In the genomic region with DNA sequence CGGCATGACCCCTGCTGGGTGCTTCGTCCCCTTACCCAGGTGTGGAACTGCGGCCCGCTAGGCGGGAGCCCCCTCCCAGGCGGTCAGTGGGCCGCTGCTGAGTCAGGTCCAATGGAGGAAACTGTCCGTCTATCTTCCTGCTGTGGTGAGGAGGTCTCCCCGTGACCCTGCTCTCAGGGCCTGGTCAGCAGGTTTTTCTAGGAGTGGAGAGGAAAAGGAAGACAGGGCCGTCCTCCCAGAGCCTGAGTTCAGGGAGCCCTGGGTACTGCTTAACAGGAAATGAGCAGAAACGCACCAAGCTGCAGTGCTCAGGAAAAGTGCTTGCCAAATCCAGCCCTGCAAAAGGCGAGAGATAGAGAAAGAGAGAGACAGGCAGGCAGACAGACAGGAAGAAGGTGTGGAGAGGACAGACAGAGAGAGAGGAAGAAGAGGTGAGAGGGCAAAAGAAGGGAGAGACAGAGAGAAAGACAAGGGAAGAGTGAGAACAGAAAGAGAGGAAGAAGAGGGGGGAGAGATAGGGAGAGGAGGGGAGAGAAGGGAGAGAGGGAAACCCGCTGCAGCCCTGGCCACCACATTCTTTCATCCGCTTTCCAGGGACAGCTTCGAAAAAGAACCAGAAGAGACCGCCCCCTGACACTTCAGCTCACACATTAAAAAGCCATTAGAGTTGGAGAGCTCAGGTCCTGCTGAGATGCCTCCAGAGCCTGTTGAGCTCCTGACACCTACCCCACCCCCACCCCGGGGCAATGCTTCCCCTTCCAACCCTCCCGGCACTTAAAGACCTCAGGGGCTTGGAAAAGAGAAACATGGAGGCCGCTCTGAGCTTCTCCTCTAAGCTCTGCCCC, we compare ENCODE assay signal across 9 cellular contexts. TPM values are rescaled to one million over a fixed set of nuclear protein-coding genes. Genes with fewer than 3 reads are reported as not detected.
DNase-seq lines count a peak whose midpoint lies in the region; ATAC-seq and TF ChIP-seq lines count a peak whose summit lies in the region.
"Had no signal": no experiment of that assay in that cellular context is flagged by ENCODE, and none has a peak within 500 bp of the region (broad histone marks: within the 10 kb centered on the region; RNA-seq: fewer than 3 reads in every experiment).

No MANE protein-coding gene starts in this region.

- no peak for TF ChIP-seq CTCF in VCaP (conservative IDR thresholded peaks at IDR 0.05)
- TF ChIP-seq CTCF in progenitor cell of endocrine pancreas (IDR thresholded peaks at IDR 0.05; ENCODE audit: unreplicated experiment), result no peak

- H3K9me3 Mint-ChIP-seq in progenitor cell of endocrine pancreas (ENCODE audit: low read depth), result no peaks in the 10 kb centered on the region

- peak overlapping the region; percentile 14 for H3K4me3 Mint-ChIP-seq in progenitor cell of endocrine pancreas (ENCODE audit: low read depth)

- H3K27ac ChIP-seq in VCaP, result peak overlapping the region; percentile 79

- ATAC-seq in Right ventricle myocardium superior (ENCODE audit: poor library complexity) (peak; percentile 39), HG02623 (IDR thresholded peaks at IDR 0.05; ENCODE audit: unreplicated experiment) (no peak)
- ATAC-seq: HCT116 had no signal

- H3K4me1 Mint-ChIP-seq in progenitor cell of endocrine pancreas (ENCODE audit: low read depth), result peaks cover 28% of the 10 kb centered on the region

- no peaks in the 10 kb centered on the region for H3K27me3 Mint-ChIP-seq in progenitor cell of endocrine pancreas

- peak; percentile 67 for DNase-seq in GF-D8 (lab: John Stamatoyannopoulos, UW)
- no peak for DNase-seq in Right ventricle myocardium superior
- no peak for DNase-seq in progenitor cell of endocrine pancreas (ENCODE audit: low spot score, unreplicated experiment)
- DNase-seq in central memory CD4-positive, alpha-beta T cell, result no peak
- DNase-seq in NCI-H2196 treated with DMSO at 0.1 percent for 48 hours (lab: John Stamatoyannopoulos, UW; ENCODE audit: unreplicated experiment), result no peak
- no peak for DNase-seq in stimulated activated CD4-positive, alpha-beta T cell treated with anti-CD3 and anti-CD28 coated beads, Interleukin-4, amount 100 ng/mL, for 4 hours

- intact Hi-C loops in Right ventricle myocardium superior (cut with DNase I), result no loop called here

- peaks cover 2% of the 10 kb centered on the region for H3K36me3 Mint-ChIP-seq in progenitor cell of endocrine pancreas (ENCODE audit: insufficient read depth)

- peak overlapping the region; percentile 69 for H3K27ac Mint-ChIP-seq in progenitor cell of endocrine pancreas

RNA-seq across cellular contexts. Expression of a gene that starts 10.1 kb away (rescaled TPM):
- total RNA-seq in Right ventricle myocardium superior (18.6 TPM), progenitor cell of endocrine pancreas (55.6 and 61.6 TPM in 2 replicates)

RNA-seq across cellular contexts. Expression of a gene that starts 12.2 kb away (rescaled TPM):
- total RNA-seq in Right ventricle myocardium superior, result 5.4 TPM
- total RNA-seq in progenitor cell of endocrine pancreas, result 41.8 and 48.2 TPM in 2 replicates

RNA-seq across cellular contexts. Expression of a gene that starts 46.9 kb away (rescaled TPM):
- total RNA-seq in Right ventricle myocardium superior (16.6 TPM), progenitor cell of endocrine pancreas (62.2 and 64.2 TPM in 2 replicates)

RNA-seq across cellular contexts. Expression of a gene that starts 51.6 kb away (rescaled TPM):
- total RNA-seq in Right ventricle myocardium superior, result 1.6 TPM
- 35.6 and 41.0 TPM in 2 replicates for total RNA-seq in progenitor cell of endocrine pancreas
